In genomic region chr2:218046234-218046633, GRCh38 we compare ENCODE assay signal across 13 cellular contexts. TPM values are rescaled to one million over a fixed set of nuclear protein-coding genes. Genes with fewer than 3 reads are reported as not detected.
A peak's percentile ranks its signal among the peaks of the same experiment; 100 is the strongest.
DNase-seq lines count a peak whose midpoint lies in the region; ATAC-seq and TF ChIP-seq lines count a peak whose summit lies in the region.
"Had no signal": no experiment of that assay in that cellular context is flagged by ENCODE, and none has a peak within 500 bp of the region (broad histone marks: within the 10 kb centered on the region; RNA-seq: fewer than 3 reads in every experiment).

No MANE protein-coding gene starts in this region.

- H3K36me3 ChIP-seq in heart right ventricle (no peaks in the 10 kb centered on the region), H7 (replicated peaks; ENCODE audit: control insufficient read depth, insufficient read depth, low read length) (no peaks in the 10 kb centered on the region)
- H3K36me3 ChIP-seq: WERI-Rb-1 had no signal

- no peak for DNase-seq in heart right ventricle
- DNase-seq in NK-92 (lab: John Stamatoyannopoulos, UW; ENCODE audit: unreplicated experiment), result no peak
- DNase-seq in UCSD-AML1 (lab: John Stamatoyannopoulos, UW; ENCODE audit: unreplicated experiment), result no peak
- no peak for DNase-seq in H7
- no peak for DNase-seq in NCI-H1105 (lab: John Stamatoyannopoulos, UW)
- DNase-seq: NCI-H69, psoas muscle, WERI-Rb-1 had no signal

- no peak for TF ChIP-seq CTCF in heart right ventricle (IDR thresholded peaks at IDR 0.05)

- H3K4me3 ChIP-seq in heart right ventricle (no peak overlapping the region), H7 (ENCODE audit: insufficient read depth, low read depth, low read length) (no peak overlapping the region)
- H3K4me3 ChIP-seq: psoas muscle had no signal

- H3K27me3 ChIP-seq in heart right ventricle (peaks cover 0 to 3% (median 0%) of the 10 kb centered on the region in 7 donors), H7 (ENCODE audit: control insufficient read depth, insufficient read depth, low read length) (no peaks in the 10 kb centered on the region)

- H3K27ac ChIP-seq in heart right ventricle, result peak overlapping the region in 1 of 10 donors; percentile 81
- H3K27ac ChIP-seq: C4-2B, psoas muscle, WERI-Rb-1 had no signal

- intact Hi-C loops in heart right ventricle (cut with DNase I), result no loop called here

- ATAC-seq in GM18517 (IDR thresholded peaks at IDR 0.05; ENCODE audit: unreplicated experiment) (peak; percentile 85), GM21717 (IDR thresholded peaks at IDR 0.05; ENCODE audit: unreplicated experiment) (peak; percentile 77), HG03460 (IDR thresholded peaks at IDR 0.05; ENCODE audit: unreplicated experiment) (peak; percentile 93), heart right ventricle (peak in 6 of 8 donors; percentile 38 to 67 (median 51))

- peaks cover 0 to 21% (median 0%) of the 10 kb centered on the region in 11 donors for H3K9me3 ChIP-seq in heart right ventricle
- H3K9me3 ChIP-seq: psoas muscle had no signal

- peaks cover 0 to 41% (median 0%) of the 10 kb centered on the region in 9 donors for H3K4me1 ChIP-seq in heart right ventricle
- H3K4me1 ChIP-seq: psoas muscle had no signal

- WGBS in heart right ventricle, 2 donors, result 74 to 89% methylated on average over 4 of the region's 4 CpGs

RNA-seq across cellular contexts. Expression of gene RUFY4, which starts 22.8 kb away (rescaled TPM):
- under 1 TPM in 1 of 10 donors, not detected in 9; 0.21 TPM for total RNA-seq in heart right ventricle
- polyA plus RNA-seq in heart right ventricle, result not detected
- not detected in 2 replicates for total RNA-seq in H7 (2014; rRNA removed; shearing (Covaris generic))
- total RNA-seq: kidney epithelial cell, psoas muscle had no signal

RNA-seq across cellular contexts. Expression of gene TNS1, which starts 43.4 kb away (rescaled TPM):
- total RNA-seq in heart right ventricle, result 100 to 1,000 TPM; 583 to 844 (median 738) TPM
- polyA plus RNA-seq in heart right ventricle, result 100 to 1,000 TPM in 1 of 2 donors, 10 to 100 TPM in 1; 64.6 to 244 TPM
- 3.1 and 3.8 TPM in 2 replicates for total RNA-seq in H7 (2014; rRNA removed; shearing (Covaris generic))

Comparison
In these comparisons a context has a peak if more than half of its experiments do, and no peak if none do; other contexts are left out.
1. RNA of gene TNS1, which starts 43.4 kb away (total RNA-seq): 583 to 844 TPM in heart right ventricle; 3.1 to 3.8 TPM in H7; every median in the first group is over 100 times any median in the second.
2. Peak in every context shown above with its lines, with median percentiles within 50 percentile points of each other: ATAC-seq.